12 cellular contexts compared by ENCODE assay signal in genomic region chr9:106753155-106753671, GRCh38.
A peak's percentile ranks its signal among the peaks of the same experiment; 100 is the strongest.
DNase-seq lines count a peak whose midpoint lies in the region; ATAC-seq, FAIRE-seq and TF ChIP-seq lines count a peak whose summit lies in the region.
"Had no signal": no experiment of that assay in that cellular context is flagged by ENCODE, and none has a peak within 500 bp of the region (broad histone marks: within the 10 kb centered on the region; RNA-seq: fewer than 3 reads in every experiment).

No MANE protein-coding gene starts in this region.

- H4K20me1 ChIP-seq in GM12878 (ENCODE audit: control insufficient read depth, insufficient read depth): no peaks in the 10 kb centered on the region

- no peak for TF ChIP-seq POLR2A in GM12878 (IDR thresholded peaks at IDR 0.05; ENCODE audit: low read depth, low read length)

- no peaks in the 10 kb centered on the region for H3K27me3 ChIP-seq in GM12878 (replicated peaks in 1 of 2; ENCODE audit: control insufficient read depth in 2 of 2, insufficient read depth in 2 of 2, low read length in 1 of 2)

- TF ChIP-seq EP300 in GM12878 (IDR thresholded peaks at IDR 0.05; ENCODE audit: borderline replicate concordance in 1 of 2, control insufficient read depth in 1 of 2, low read depth in 2 of 2, low read length in 2 of 2): peak; percentile 95 to 96; a peak in 3 of 4 replicates

- TF ChIP-seq CTCF in GM12864 (IDR thresholded peaks at IDR 0.05; ENCODE audit: low read depth, low read length, missing control alignments): no peak
- no peak for TF ChIP-seq CTCF in GM12878 (IDR thresholded peaks at IDR 0.05 in 2 of 3, conservative IDR thresholded peaks at IDR 0.05 in 1 of 3; ENCODE audit: control insufficient read depth in 2 of 3, extremely low read depth in 1 of 3, insufficient read depth in 1 of 3, low read depth in 3 of 3, low read length in 3 of 3)

- peak overlapping the region; percentile 6; the same call in 1 of the 2 replicates for H2AFZ ChIP-seq in GM12878 (ENCODE audit: control insufficient read depth, low read depth, low read length)

- H3K4me1 ChIP-seq in GM12878 (ENCODE audit: control insufficient read depth, insufficient read depth, low read length): peaks cover 15% of the 10 kb centered on the region

- no TSS peak for BruUV-seq in GM12878 (replicated peaks; lab: Mats Ljungman, UMichigan)

- H3K36me3 ChIP-seq in GM12878 (ENCODE audit: control insufficient read depth in 2 of 2, insufficient read depth in 2 of 2, low read length in 1 of 2): no peaks in the 10 kb centered on the region

- CTCF ChIA-PET in GM12878 (lab: Yijun Ruan, JAX): interaction anchor here (0.8 to 2.6 kb wide), 6 partner anchors 12 to 467 kb away, joined by 3 to 8 read pairs (median 3); no protein-coding TSS in a partner anchor

- H3K4me3 ChIP-seq in GM12864 (ENCODE audit: low read depth, low read length) (no peak overlapping the region), GM12878 (no peak overlapping the region)

- SMC1A ChIA-PET in GM12878 (lab: Charles Lee; ENCODE audit: uncharacterized antibody, unreplicated experiment): interaction anchor here (0.6 to 2.8 kb wide), 17 partner anchors 8 to 467 kb away, joined by 3 to 11 read pairs (median 3); partner anchors contain the start of gene ZNF462

- RAD21 ChIA-PET in GM12878 (lab: Charles Lee; ENCODE audit: unreplicated experiment): interaction anchor here (0.6 to 2.3 kb wide), 9 partner anchors 64 to 468 kb away, joined by 3 to 12 read pairs (median 3); partner anchors contain the start of gene ZNF462

- WGBS in GM12878 (ENCODE audit: insufficient coverage, insufficient replicate concordance, low lambda C conversion rate, missing lambda C conversion rate): 0% methylated on average over 4 of the region's 4 CpGs

- peak overlapping the region; percentile 31 for H3K4me2 ChIP-seq in GM12878 (ENCODE audit: control insufficient read depth, insufficient read depth)

- intact Hi-C loops in GM12878 (cut with micrococcal nuclease; ENCODE audit: unreplicated experiment): loop anchor here (1.0 to 10.0 kb wide), 5 partner anchors 63 to 289 kb away; partner anchors contain the start of gene ZNF462
- intact Hi-C loops in posterior cingulate gyrus (cut with DNase I): no loop called here

- no peak overlapping the region for H3K9ac ChIP-seq in GM12878 (ENCODE audit: control insufficient read depth, insufficient read depth, low read length)

- no peak for TF ChIP-seq RAD21 in GM12878 (IDR thresholded peaks at IDR 0.05; ENCODE audit: insufficient read depth, low read depth, low read length)

- FAIRE-seq in GM12878 (lab: Jason Lieb, UNC): peak; percentile 96

- in situ Hi-C loops in GM12878 (cut with MboI): no loop called here

- peak; percentile 79 for DNase-seq in GM12864 (ENCODE audit: low read depth)
- peak; percentile 97 for DNase-seq in GM12878 (ENCODE audit: low read depth, low spot score)
- no peak for DNase-seq in posterior cingulate gyrus
- DNase-seq in globus pallidus (ENCODE audit: low spot score): no peak
- DNase-seq in activated effector memory CD4-positive, alpha-beta T cell treated with anti-CD3 and anti-CD28 coated beads, Interleukin-2, amount 50 U/mL, for 16 hours: no peak
- no peak for DNase-seq in EL
- DNase-seq: activated CD4-positive, alpha-beta T cell treated with anti-CD3 and anti-CD28 coated beads for 48 hours; DND-41; NCI-H1436 treated with DMSO at 0.1 percent for 48 hours had no signal

- H3K9me3 ChIP-seq in GM12878 (replicated peaks; ENCODE audit: control insufficient read depth, insufficient read depth, low read length): no peaks in the 10 kb centered on the region

- POLR2A ChIA-PET in GM12878 (lab: Charles Lee): interaction anchor here (0.6 to 1.6 kb wide), 2 partner anchors 253 to 1382 kb away, joined by 3 read pairs; no protein-coding TSS in a partner anchor

- H3K27ac ChIP-seq in GM12878 (ENCODE audit: control insufficient read depth, insufficient read depth): peak overlapping the region; percentile 47

- ATAC-seq in GM21367 (IDR thresholded peaks at IDR 0.05; ENCODE audit: unreplicated experiment) (peak; percentile 89), HG03159 (IDR thresholded peaks at IDR 0.05; ENCODE audit: unreplicated experiment) (peak; percentile 92), GM12878 (peak; percentile 97)
- ATAC-seq: naive thymus-derived CD4-positive, alpha-beta T cell had no signal

- H3K79me2 ChIP-seq in GM12878 (ENCODE audit: control insufficient read depth, insufficient read depth, low read length): no peaks in the 10 kb centered on the region

TF ChIP-seq in GM12878, 131 proteins besides CTCF, POLR2A, EP300 and RAD21 (continues in another document):
- TF ChIP-seq, protein P1, sequence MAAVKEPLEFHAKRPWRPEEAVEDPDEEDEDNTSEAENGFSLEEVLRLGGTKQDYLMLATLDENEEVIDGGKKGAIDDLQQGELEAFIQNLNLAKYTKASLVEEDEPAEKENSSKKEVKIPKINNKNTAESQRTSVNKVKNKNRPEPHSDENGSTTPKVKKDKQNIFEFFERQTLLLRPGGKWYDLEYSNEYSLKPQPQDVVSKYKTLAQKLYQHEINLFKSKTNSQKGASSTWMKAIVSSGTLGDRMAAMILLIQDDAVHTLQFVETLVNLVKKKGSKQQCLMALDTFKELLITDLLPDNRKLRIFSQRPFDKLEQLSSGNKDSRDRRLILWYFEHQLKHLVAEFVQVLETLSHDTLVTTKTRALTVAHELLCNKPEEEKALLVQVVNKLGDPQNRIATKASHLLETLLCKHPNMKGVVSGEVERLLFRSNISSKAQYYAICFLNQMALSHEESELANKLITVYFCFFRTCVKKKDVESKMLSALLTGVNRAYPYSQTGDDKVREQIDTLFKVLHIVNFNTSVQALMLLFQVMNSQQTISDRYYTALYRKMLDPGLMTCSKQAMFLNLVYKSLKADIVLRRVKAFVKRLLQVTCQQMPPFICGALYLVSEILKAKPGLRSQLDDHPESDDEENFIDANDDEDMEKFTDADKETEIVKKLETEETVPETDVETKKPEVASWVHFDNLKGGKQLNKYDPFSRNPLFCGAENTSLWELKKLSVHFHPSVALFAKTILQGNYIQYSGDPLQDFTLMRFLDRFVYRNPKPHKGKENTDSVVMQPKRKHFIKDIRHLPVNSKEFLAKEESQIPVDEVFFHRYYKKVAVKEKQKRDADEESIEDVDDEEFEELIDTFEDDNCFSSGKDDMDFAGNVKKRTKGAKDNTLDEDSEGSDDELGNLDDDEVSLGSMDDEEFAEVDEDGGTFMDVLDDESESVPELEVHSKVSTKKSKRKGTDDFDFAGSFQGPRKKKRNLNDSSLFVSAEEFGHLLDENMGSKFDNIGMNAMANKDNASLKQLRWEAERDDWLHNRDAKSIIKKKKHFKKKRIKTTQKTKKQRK (IDR thresholded peaks at IDR 0.05; ENCODE audit: low read depth, low read length): no peak
- peak; percentile 77 for TF ChIP-seq NFIC (IDR thresholded peaks at IDR 0.05; ENCODE audit: low read depth, low read length)
- TF ChIP-seq POLR2AphosphoS2 (IDR thresholded peaks at IDR 0.05; ENCODE audit: low read depth, low read length): no peak
- no peak for TF ChIP-seq TARDBP (IDR thresholded peaks at IDR 0.05; ENCODE audit: borderline replicate concordance)
- TF ChIP-seq, protein P2, sequence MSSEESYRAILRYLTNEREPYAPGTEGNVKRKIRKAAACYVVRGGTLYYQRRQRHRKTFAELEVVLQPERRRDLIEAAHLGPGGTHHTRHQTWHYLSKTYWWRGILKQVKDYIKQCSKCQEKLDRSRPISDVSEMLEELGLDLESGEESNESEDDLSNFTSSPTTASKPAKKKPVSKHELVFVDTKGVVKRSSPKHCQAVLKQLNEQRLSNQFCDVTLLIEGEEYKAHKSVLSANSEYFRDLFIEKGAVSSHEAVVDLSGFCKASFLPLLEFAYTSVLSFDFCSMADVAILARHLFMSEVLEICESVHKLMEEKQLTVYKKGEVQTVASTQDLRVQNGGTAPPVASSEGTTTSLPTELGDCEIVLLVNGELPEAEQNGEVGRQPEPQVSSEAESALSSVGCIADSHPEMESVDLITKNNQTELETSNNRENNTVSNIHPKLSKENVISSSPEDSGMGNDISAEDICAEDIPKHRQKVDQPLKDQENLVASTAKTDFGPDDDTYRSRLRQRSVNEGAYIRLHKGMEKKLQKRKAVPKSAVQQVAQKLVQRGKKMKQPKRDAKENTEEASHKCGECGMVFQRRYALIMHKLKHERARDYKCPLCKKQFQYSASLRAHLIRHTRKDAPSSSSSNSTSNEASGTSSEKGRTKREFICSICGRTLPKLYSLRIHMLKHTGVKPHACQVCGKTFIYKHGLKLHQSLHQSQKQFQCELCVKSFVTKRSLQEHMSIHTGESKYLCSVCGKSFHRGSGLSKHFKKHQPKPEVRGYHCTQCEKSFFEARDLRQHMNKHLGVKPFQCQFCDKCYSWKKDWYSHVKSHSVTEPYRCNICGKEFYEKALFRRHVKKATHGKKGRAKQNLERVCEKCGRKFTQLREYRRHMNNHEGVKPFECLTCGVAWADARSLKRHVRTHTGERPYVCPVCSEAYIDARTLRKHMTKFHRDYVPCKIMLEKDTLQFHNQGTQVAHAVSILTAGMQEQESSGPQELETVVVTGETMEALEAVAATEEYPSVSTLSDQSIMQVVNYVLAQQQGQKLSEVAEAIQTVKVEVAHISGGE (CRISPR knock-in tag; IDR thresholded peaks at IDR 0.05): no peak
- no peak for TF ChIP-seq USF1 (IDR thresholded peaks at IDR 0.05; ENCODE audit: borderline replicate concordance, extremely low read length, insufficient read depth, low read depth, low read length)
- no peak for TF ChIP-seq PAX8 (IDR thresholded peaks at IDR 0.05)
- TF ChIP-seq ATF3 (IDR thresholded peaks at IDR 0.05; ENCODE audit: borderline replicate concordance, extremely low read depth, low read depth, low read length): no peak
- TF ChIP-seq RCOR1 (conservative IDR thresholded peaks at IDR 0.05; ENCODE audit: low read depth, low read length): 0 out of 2 replicates have a peak, but pooled peaks have one; percentile 58

Comparison
In these comparisons a context has a peak if more than half of its experiments do, and no peak if none do; other contexts are left out.
1. DNase-seq: peak in GM12864 (single experiment) and GM12878 (single experiment); none in posterior cingulate gyrus (0 of 10), globus pallidus (single experiment), activated effector memory CD4-positive, alpha-beta T cell treated with anti-CD3 and anti-CD28 coated beads, Interleukin-2, amount 50 U/mL, for 16 hours (single experiment) and EL (single experiment).
2. Peak in every context shown above with its lines, with median percentiles within 50 percentile points of each other: ATAC-seq.